Comparison of ENCODE assay signal across 10 cellular contexts in genomic region chr3:65888980-65889706, GRCh38.
DNase-seq lines count a peak whose midpoint lies in the region; ATAC-seq and TF ChIP-seq lines count a peak whose summit lies in the region.
"Had no signal": no experiment of that assay in that cellular context is flagged by ENCODE, and none has a peak within 500 bp of the region (broad histone marks: within the 10 kb centered on the region; RNA-seq: fewer than 3 reads in every experiment).

No MANE protein-coding gene starts in this region.

- WGBS in esophagus muscularis mucosa, result 44% methylated on average over 4 of the region's 4 CpGs

- CTCF ChIA-PET in RWPE1 (lab: Yijun Ruan, JAX), result no interaction called here

- no peak for TF ChIP-seq POLR2A in esophagus muscularis mucosa (IDR thresholded peaks at IDR 0.05; ENCODE audit: low read depth)

- H3K79me2 ChIP-seq in osteoblast (ENCODE audit: insufficient read depth, low read length), result peaks cover 77% of the 10 kb centered on the region

- intact Hi-C loops in esophagus muscularis mucosa (cut with DNase I), result no loop called here

- ATAC-seq in GM19324 (IDR thresholded peaks at IDR 0.05; ENCODE audit: low FRiP score, unreplicated experiment) (no peak), GM19452 (IDR thresholded peaks at IDR 0.05; ENCODE audit: unreplicated experiment) (no peak), GM21576 (IDR thresholded peaks at IDR 0.05; ENCODE audit: unreplicated experiment) (no peak)

- no peak for TF ChIP-seq CTCF in RWPE1 (conservative IDR thresholded peaks at IDR 0.05; ENCODE audit: low read depth)
- no peak for TF ChIP-seq CTCF in esophagus muscularis mucosa (IDR thresholded peaks at IDR 0.05)
- no peak for TF ChIP-seq CTCF in osteoblast (IDR thresholded peaks at IDR 0.05; ENCODE audit: extremely low read depth, low read depth, low read length)

- POLR2A ChIA-PET in RWPE1 (lab: Yijun Ruan, JAX; ENCODE audit: low non-redundant PET), result no interaction called here

- H3K36me3 ChIP-seq in esophagus muscularis mucosa, result no peaks in the 10 kb centered on the region
- no peaks in the 10 kb centered on the region for H3K36me3 ChIP-seq in osteoblast (ENCODE audit: insufficient read depth, low read length)

- H3K4me1 ChIP-seq in esophagus muscularis mucosa (peaks cover 5 to 13% (median 9%) of the 10 kb centered on the region in 4 donors), osteoblast (ENCODE audit: insufficient read depth, low read length) (peaks cover 30% of the 10 kb centered on the region)

- peaks cover 18% of the 10 kb centered on the region for H4K20me1 ChIP-seq in osteoblast (ENCODE audit: insufficient read depth, low read length)

- peak overlapping the region; percentile 81 for H3K4me2 ChIP-seq in osteoblast (ENCODE audit: insufficient read depth, low read length)

- H2AFZ ChIP-seq in osteoblast (ENCODE audit: low read length), result peak overlapping the region; percentile 32

- DNase-seq in EL, result peak; percentile 94
- DNase-seq in RWPE1 (ENCODE audit: low spot score), result peak; percentile 79
- DNase-seq in esophagus muscularis mucosa (ENCODE audit: extremely low spot score), result no peak
- peak; percentile 94 for DNase-seq in osteoblast (ENCODE audit: insufficient read length, low spot score, missing footprints)
- DNase-seq in activated T-cell treated with anti-CD3 and anti-CD28 coated beads for 4 hours, result no peak
- DNase-seq: activated CD4-positive, CD25-positive, alpha-beta regulatory T cell treated with anti-CD3 and anti-CD28 coated beads, Interleukin-2, amount 50 U/mL, for 72 hours; NCI-H2171 treated with DMSO at 0.1 percent for 48 hours had no signal

- H3K9me3 ChIP-seq in esophagus muscularis mucosa (no peaks in the 10 kb centered on the region), osteoblast (ENCODE audit: low read depth, low read length) (no peaks in the 10 kb centered on the region)

- TF ChIP-seq EP300 in esophagus muscularis mucosa (IDR thresholded peaks at IDR 0.05), result no peak

- peak overlapping the region; percentile 83 for H3K27ac ChIP-seq in RWPE1
- peak overlapping the region; percentile 31 to 57 (median 45) for H3K27ac ChIP-seq in esophagus muscularis mucosa (replicated peaks in 1 of 4)
- peak overlapping the region; percentile 90 for H3K27ac ChIP-seq in osteoblast (ENCODE audit: low read depth, low read length)

- H3K4me3 ChIP-seq in esophagus muscularis mucosa (no peak overlapping the region), osteoblast (ENCODE audit: insufficient read depth, low read length) (peak overlapping the region; percentile 26)

- H3K27me3 ChIP-seq in esophagus muscularis mucosa (no peaks in the 10 kb centered on the region), osteoblast (ENCODE audit: insufficient read depth, low read length) (no peaks in the 10 kb centered on the region)

Comparison
In these comparisons a context has a peak if more than half of its experiments do, and no peak if none do; other contexts are left out.
1. DNase-seq: peak in EL (single experiment), RWPE1 (single experiment) and osteoblast (single experiment); none in esophagus muscularis mucosa (single experiment) and activated T-cell treated with anti-CD3 and anti-CD28 coated beads for 4 hours (single experiment).
2. Peak in every context shown above with its lines, with median percentiles within 50 percentile points of each other: H3K27ac ChIP-seq.